Comparison of ENCODE assay signal across 8 cellular contexts in genomic region chr17:10126554-10127493, GRCh38.
A peak's percentile ranks its signal among the peaks of the same experiment; 100 is the strongest.
DNase-seq lines count a peak whose midpoint lies in the region; ATAC-seq and TF ChIP-seq lines count a peak whose summit lies in the region.

No MANE protein-coding gene starts in this region.

- 50% methylated on average over 18 of the region's 18 CpGs for WGBS in hepatocyte (ENCODE audit: low lambda C conversion rate, missing lambda C conversion rate)

- no peaks in the 10 kb centered on the region for H3K9me3 ChIP-seq in hepatocyte (ENCODE audit: low read depth)
- no peaks in the 10 kb centered on the region for H3K9me3 ChIP-seq in skeletal muscle tissue (ENCODE audit: control insufficient read depth in 3 of 3, low read length in 3 of 3)

- H3K9ac ChIP-seq in skeletal muscle tissue (ENCODE audit: low read depth in 1 of 3, low read length in 3 of 3), result peak overlapping the region in 1 of 3 donors; percentile 62

- no peaks in the 10 kb centered on the region for H4K20me1 ChIP-seq in hepatocyte (ENCODE audit: insufficient read depth, poor library complexity, severe bottlenecking)

- H2AFZ ChIP-seq in hepatocyte, result no peak overlapping the region

- H3K36me3 ChIP-seq in hepatocyte (replicated peaks; ENCODE audit: insufficient read depth, low read depth), result no peaks in the 10 kb centered on the region
- no peaks in the 10 kb centered on the region for H3K36me3 ChIP-seq in skeletal muscle tissue (ENCODE audit: control insufficient read depth in 3 of 3, insufficient read depth in 3 of 3, low read length in 3 of 3)

- peak overlapping the region; percentile 97 for H3K27ac ChIP-seq in hepatocyte
- peak overlapping the region; percentile 74 for H3K27ac ChIP-seq in skeletal muscle tissue (ENCODE audit: low read depth, low read length)

- H3K79me2 ChIP-seq in hepatocyte, result peaks cover 33% of the 10 kb centered on the region

- TF ChIP-seq CTCF in hepatocyte (IDR thresholded peaks at IDR 0.05; ENCODE audit: poor library complexity), result no peak

- H3K4me1 ChIP-seq in hepatocyte (ENCODE audit: insufficient read depth) (peaks cover 52% of the 10 kb centered on the region), skeletal muscle tissue (ENCODE audit: control insufficient read depth in 3 of 3, insufficient read depth in 3 of 3, low read length in 3 of 3) (peaks cover 12 to 19% (median 17%) of the 10 kb centered on the region in 3 donors)

- H3K4me3 ChIP-seq in hepatocyte (no peak overlapping the region), skeletal muscle tissue (ENCODE audit: low read length in 3 of 3) (peak overlapping the region; percentile 40 to 57 (median 45))

- H3K4me2 ChIP-seq in hepatocyte, result peak overlapping the region; percentile 64

- no peaks in the 10 kb centered on the region for H3K27me3 ChIP-seq in hepatocyte
- H3K27me3 ChIP-seq in skeletal muscle tissue (ENCODE audit: control insufficient read depth in 3 of 3, insufficient read depth in 3 of 3, low read length in 3 of 3), result peaks cover 6 to 13% (median 8%) of the 10 kb centered on the region in 3 donors

- DNase-seq in GM03348 (ENCODE audit: low spot score) (peak; percentile 64), UCSD-AML1 (lab: John Stamatoyannopoulos, UW; ENCODE audit: unreplicated experiment) (peak; percentile 31), hepatocyte (ENCODE audit: low spot score) (peak; percentile 72), NCI-H2029 (lab: John Stamatoyannopoulos, UW) (no peak), anterior cingulate cortex (lab: John Stamatoyannopoulos, UW) (no peak), kidney glomerular epithelial cell (lab: John Stamatoyannopoulos, UW) (no peak)

- H3K9me2 ChIP-seq in hepatocyte (replicated peaks; ENCODE audit: insufficient read depth), result no peaks in the 10 kb centered on the region

- ATAC-seq in GM19023 (IDR thresholded peaks at IDR 0.05; ENCODE audit: unreplicated experiment), result no peak

Comparison
In these comparisons a context has a peak if more than half of its experiments do, and no peak if none do; other contexts are left out.
1. DNase-seq: peak in GM03348 (single experiment), UCSD-AML1 (single experiment) and hepatocyte (single experiment); none in NCI-H2029 (single experiment), anterior cingulate cortex (0 of 58) and kidney glomerular epithelial cell (single experiment).